Comparison of ENCODE assay signal across 3 cellular contexts in genomic region chr20:4480104-4480503, GRCh38.
TF ChIP-seq lines count a peak whose summit lies in the region.

No MANE protein-coding gene starts in this region.

TF ChIP-seq in HepG2, 621 proteins besides CTCF, POLR2A, EP300 and RAD21:
- TF ChIP-seq ZNF576 (CRISPR knock-in tag; IDR thresholded peaks at IDR 0.05) (no peak), HBP1 (CRISPR knock-in tag; IDR thresholded peaks at IDR 0.05; ENCODE audit: low read depth) (no peak), ZFP90 (CRISPR knock-in tag; IDR thresholded peaks at IDR 0.05; ENCODE audit: borderline replicate concordance) (no peak), JUND (CRISPR knock-in tag; IDR thresholded peaks at IDR 0.05) (no peak), RARA (CRISPR knock-in tag; IDR thresholded peaks at IDR 0.05) (no peak), KAT8 (CRISPR knock-in tag; IDR thresholded peaks at IDR 0.05) (no peak), ZBTB10 (CRISPR knock-in tag; IDR thresholded peaks at IDR 0.05; ENCODE audit: borderline replicate concordance) (no peak), PBX2 (CRISPR knock-in tag; IDR thresholded peaks at IDR 0.05) (no peak), SP5 (CRISPR knock-in tag; IDR thresholded peaks at IDR 0.05; ENCODE audit: borderline replicate concordance, low read depth) (no peak), PTBP1 (IDR thresholded peaks at IDR 0.05; ENCODE audit: low read depth, low read length, poor library complexity, severe bottlenecking) (no peak), TMF1 (CRISPR knock-in tag; IDR thresholded peaks at IDR 0.05; ENCODE audit: low read depth) (no peak), EZH2 (conservative IDR thresholded peaks at IDR 0.05; ENCODE audit: low read depth, low read length) (no peak), ZNF598 (CRISPR knock-in tag; IDR thresholded peaks at IDR 0.05; ENCODE audit: borderline replicate concordance) (no peak), ZNF224 (CRISPR knock-in tag; IDR thresholded peaks at IDR 0.05) (no peak), NCOA1 (CRISPR knock-in tag; IDR thresholded peaks at IDR 0.05) (no peak)

TF ChIP-seq in HCT116, 20 proteins besides CTCF, POLR2A, EP300 and RAD21:
- no peak for TF ChIP-seq EZH2phosphoT487 (IDR thresholded peaks at IDR 0.05; ENCODE audit: borderline replicate concordance)
- TF ChIP-seq SP1 (IDR thresholded peaks at IDR 0.05; ENCODE audit: low read depth) = no peak
- no peak for TF ChIP-seq TCF7L2 (IDR thresholded peaks at IDR 0.05; ENCODE audit: borderline replicate concordance, extremely low read depth, insufficient read depth, insufficient read length)
- no peak for TF ChIP-seq ATF3 (IDR thresholded peaks at IDR 0.05)
- TF ChIP-seq ZBTB33 (IDR thresholded peaks at IDR 0.05; ENCODE audit: extremely low read depth, insufficient replicate concordance, low read length) = no peak
- no peak for TF ChIP-seq ZNF274 (IDR thresholded peaks at IDR 0.05; ENCODE audit: low read depth, low read length)
- TF ChIP-seq ZFX (IDR thresholded peaks at IDR 0.05) = no peak
- TF ChIP-seq ELF1 (IDR thresholded peaks at IDR 0.05; ENCODE audit: borderline replicate concordance, low read depth) = no peak
- no peak for TF ChIP-seq SRF (IDR thresholded peaks at IDR 0.05; ENCODE audit: low read depth)
- no peak for TF ChIP-seq FOSL1 (IDR thresholded peaks at IDR 0.05; ENCODE audit: low read depth)
- TF ChIP-seq SIN3A (IDR thresholded peaks at IDR 0.05; ENCODE audit: low read depth) = no peak
- TF ChIP-seq JUND (IDR thresholded peaks at IDR 0.05) = no peak
- TF ChIP-seq CBX3 (IDR thresholded peaks at IDR 0.05; ENCODE audit: low read depth) = no peak
- no peak for TF ChIP-seq YY1 (IDR thresholded peaks at IDR 0.05; ENCODE audit: extremely low read depth, insufficient replicate concordance, low read depth, low read length)
- no peak for TF ChIP-seq POLR2AphosphoS5 (IDR thresholded peaks at IDR 0.05; ENCODE audit: low read depth, low read length)

TF ChIP-seq in SK-N-SH, 30 proteins besides CTCF, POLR2A, EP300 and RAD21:
- TF ChIP-seq TAF1 (IDR thresholded peaks at IDR 0.05; ENCODE audit: borderline replicate concordance, low read depth, low read length) (no peak), TCF12 (IDR thresholded peaks at IDR 0.05) (no peak), NRF1 (IDR thresholded peaks at IDR 0.05; ENCODE audit: low read depth, low read length) (no peak), FOSL2 (IDR thresholded peaks at IDR 0.05; ENCODE audit: borderline replicate concordance, low read depth) (no peak), ELF1 (IDR thresholded peaks at IDR 0.05) (no peak), GABPA (IDR thresholded peaks at IDR 0.05; ENCODE audit: low read depth) (no peak), YY1 (IDR thresholded peaks at IDR 0.05; ENCODE audit: low read depth) (no peak), NFIC (IDR thresholded peaks at IDR 0.05; ENCODE audit: borderline replicate concordance) (no peak), IRF3 (IDR thresholded peaks at IDR 0.05; ENCODE audit: low read depth, low read length) (no peak), MEF2A (IDR thresholded peaks at IDR 0.05; ENCODE audit: borderline replicate concordance, low read depth) (no peak), REST (IDR thresholded peaks at IDR 0.05; ENCODE audit: low read depth, low read length) (no peak), USF2 (IDR thresholded peaks at IDR 0.05; ENCODE audit: borderline replicate concordance, low read depth, low read length) (no peak), RXRA (IDR thresholded peaks at IDR 0.05; ENCODE audit: borderline replicate concordance, low read depth) (no peak), POLR2AphosphoS5 (IDR thresholded peaks at IDR 0.05; ENCODE audit: low read depth, low read length) (no peak), FOXM1 (IDR thresholded peaks at IDR 0.05; ENCODE audit: low read depth) (no peak)
